ENCODE assay signal across 1 cellular context in the genomic region with DNA sequence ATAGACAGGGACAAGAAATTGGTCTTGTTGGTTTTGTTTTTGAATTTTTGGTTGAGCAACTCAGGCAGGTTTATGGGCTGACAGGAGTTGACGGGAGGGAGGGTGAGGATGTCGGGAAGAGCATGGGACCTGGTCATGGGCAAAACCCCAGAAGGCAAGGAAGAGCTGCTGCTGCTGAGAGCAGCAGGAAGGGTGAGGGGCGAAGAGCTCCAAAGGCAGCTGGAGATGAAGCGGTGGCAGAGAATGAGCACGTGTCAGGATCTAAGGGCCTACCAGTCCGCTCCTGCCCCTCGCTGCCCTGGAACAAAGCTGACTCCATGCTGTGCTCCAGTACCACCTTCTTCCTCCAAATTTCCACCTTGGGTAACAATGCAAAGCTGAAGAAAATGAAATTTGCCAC.
TF ChIP-seq lines count a peak whose summit lies in the region.

No MANE protein-coding gene starts in this region.

TF ChIP-seq in H1, 55 proteins besides CTCF, POLR2A, EP300 and RAD21:
- TF ChIP-seq CTBP2 (IDR thresholded peaks at IDR 0.05; ENCODE audit: borderline replicate concordance, insufficient read depth, insufficient read length, low read length) (no peak), KDM4A (IDR thresholded peaks at IDR 0.05; ENCODE audit: low read depth, low read length, severe bottlenecking) (no peak), BRCA1 (IDR thresholded peaks at IDR 0.05; ENCODE audit: low read depth, low read length) (no peak), RNF2 (IDR thresholded peaks at IDR 0.05; ENCODE audit: borderline replicate concordance, low read depth, low read length, missing control alignments, poor library complexity, severe bottlenecking) (no peak), TAF7 (optimal IDR thresholded peaks at IDR 0.05; ENCODE audit: borderline replicate concordance, low read depth, low read length) (no peak), FOSL1 (IDR thresholded peaks at IDR 0.05; ENCODE audit: insufficient read depth, low read depth, low read length) (no peak), CHD1 (IDR thresholded peaks at IDR 0.05; ENCODE audit: low read depth, low read length) (no peak), KDM1A (IDR thresholded peaks at IDR 0.05; ENCODE audit: borderline replicate concordance, low read length) (no peak), POU5F1 (IDR thresholded peaks at IDR 0.05; ENCODE audit: low read depth, low read length) (no peak), BCL11A (IDR thresholded peaks at IDR 0.05; ENCODE audit: low read depth in 2 of 2, low read length in 2 of 2) (no peak), SUZ12 (IDR thresholded peaks at IDR 0.05; ENCODE audit: low read length) (no peak), MAFK (IDR thresholded peaks at IDR 0.05; ENCODE audit: low read depth, low read length) (no peak), POLR2AphosphoS5 (IDR thresholded peaks at IDR 0.05; ENCODE audit: low read depth, low read length) (no peak)
- TF ChIP-seq, protein P1, sequence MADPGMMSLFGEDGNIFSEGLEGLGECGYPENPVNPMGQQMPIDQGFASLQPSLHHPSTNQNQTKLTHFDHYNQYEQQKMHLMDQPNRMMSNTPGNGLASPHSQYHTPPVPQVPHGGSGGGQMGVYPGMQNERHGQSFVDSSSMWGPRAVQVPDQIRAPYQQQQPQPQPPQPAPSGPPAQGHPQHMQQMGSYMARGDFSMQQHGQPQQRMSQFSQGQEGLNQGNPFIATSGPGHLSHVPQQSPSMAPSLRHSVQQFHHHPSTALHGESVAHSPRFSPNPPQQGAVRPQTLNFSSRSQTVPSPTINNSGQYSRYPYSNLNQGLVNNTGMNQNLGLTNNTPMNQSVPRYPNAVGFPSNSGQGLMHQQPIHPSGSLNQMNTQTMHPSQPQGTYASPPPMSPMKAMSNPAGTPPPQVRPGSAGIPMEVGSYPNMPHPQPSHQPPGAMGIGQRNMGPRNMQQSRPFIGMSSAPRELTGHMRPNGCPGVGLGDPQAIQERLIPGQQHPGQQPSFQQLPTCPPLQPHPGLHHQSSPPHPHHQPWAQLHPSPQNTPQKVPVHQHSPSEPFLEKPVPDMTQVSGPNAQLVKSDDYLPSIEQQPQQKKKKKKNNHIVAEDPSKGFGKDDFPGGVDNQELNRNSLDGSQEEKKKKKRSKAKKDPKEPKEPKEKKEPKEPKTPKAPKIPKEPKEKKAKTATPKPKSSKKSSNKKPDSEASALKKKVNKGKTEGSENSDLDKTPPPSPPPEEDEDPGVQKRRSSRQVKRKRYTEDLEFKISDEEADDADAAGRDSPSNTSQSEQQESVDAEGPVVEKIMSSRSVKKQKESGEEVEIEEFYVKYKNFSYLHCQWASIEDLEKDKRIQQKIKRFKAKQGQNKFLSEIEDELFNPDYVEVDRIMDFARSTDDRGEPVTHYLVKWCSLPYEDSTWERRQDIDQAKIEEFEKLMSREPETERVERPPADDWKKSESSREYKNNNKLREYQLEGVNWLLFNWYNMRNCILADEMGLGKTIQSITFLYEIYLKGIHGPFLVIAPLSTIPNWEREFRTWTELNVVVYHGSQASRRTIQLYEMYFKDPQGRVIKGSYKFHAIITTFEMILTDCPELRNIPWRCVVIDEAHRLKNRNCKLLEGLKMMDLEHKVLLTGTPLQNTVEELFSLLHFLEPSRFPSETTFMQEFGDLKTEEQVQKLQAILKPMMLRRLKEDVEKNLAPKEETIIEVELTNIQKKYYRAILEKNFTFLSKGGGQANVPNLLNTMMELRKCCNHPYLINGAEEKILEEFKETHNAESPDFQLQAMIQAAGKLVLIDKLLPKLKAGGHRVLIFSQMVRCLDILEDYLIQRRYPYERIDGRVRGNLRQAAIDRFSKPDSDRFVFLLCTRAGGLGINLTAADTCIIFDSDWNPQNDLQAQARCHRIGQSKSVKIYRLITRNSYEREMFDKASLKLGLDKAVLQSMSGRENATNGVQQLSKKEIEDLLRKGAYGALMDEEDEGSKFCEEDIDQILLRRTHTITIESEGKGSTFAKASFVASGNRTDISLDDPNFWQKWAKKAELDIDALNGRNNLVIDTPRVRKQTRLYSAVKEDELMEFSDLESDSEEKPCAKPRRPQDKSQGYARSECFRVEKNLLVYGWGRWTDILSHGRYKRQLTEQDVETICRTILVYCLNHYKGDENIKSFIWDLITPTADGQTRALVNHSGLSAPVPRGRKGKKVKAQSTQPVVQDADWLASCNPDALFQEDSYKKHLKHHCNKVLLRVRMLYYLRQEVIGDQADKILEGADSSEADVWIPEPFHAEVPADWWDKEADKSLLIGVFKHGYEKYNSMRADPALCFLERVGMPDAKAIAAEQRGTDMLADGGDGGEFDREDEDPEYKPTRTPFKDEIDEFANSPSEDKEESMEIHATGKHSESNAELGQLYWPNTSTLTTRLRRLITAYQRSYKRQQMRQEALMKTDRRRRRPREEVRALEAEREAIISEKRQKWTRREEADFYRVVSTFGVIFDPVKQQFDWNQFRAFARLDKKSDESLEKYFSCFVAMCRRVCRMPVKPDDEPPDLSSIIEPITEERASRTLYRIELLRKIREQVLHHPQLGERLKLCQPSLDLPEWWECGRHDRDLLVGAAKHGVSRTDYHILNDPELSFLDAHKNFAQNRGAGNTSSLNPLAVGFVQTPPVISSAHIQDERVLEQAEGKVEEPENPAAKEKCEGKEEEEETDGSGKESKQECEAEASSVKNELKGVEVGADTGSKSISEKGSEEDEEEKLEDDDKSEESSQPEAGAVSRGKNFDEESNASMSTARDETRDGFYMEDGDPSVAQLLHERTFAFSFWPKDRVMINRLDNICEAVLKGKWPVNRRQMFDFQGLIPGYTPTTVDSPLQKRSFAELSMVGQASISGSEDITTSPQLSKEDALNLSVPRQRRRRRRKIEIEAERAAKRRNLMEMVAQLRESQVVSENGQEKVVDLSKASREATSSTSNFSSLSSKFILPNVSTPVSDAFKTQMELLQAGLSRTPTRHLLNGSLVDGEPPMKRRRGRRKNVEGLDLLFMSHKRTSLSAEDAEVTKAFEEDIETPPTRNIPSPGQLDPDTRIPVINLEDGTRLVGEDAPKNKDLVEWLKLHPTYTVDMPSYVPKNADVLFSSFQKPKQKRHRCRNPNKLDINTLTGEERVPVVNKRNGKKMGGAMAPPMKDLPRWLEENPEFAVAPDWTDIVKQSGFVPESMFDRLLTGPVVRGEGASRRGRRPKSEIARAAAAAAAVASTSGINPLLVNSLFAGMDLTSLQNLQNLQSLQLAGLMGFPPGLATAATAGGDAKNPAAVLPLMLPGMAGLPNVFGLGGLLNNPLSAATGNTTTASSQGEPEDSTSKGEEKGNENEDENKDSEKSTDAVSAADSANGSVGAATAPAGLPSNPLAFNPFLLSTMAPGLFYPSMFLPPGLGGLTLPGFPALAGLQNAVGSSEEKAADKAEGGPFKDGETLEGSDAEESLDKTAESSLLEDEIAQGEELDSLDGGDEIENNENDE (IDR thresholded peaks at IDR 0.05; ENCODE audit: insufficient replicate concordance, low read length): no peak
